ENCODE assay signal across 27 cellular contexts in genomic region chr13:82298110-82298509, GRCh38.
"Had no signal": no experiment of that assay in that cellular context is flagged by ENCODE, and none has a peak within 500 bp of the region (broad histone marks: within the 10 kb centered on the region; RNA-seq: fewer than 3 reads in every experiment).

No MANE protein-coding gene starts in this region.

- H3K9ac ChIP-seq: parathyroid adenoma had no signal

- H3K27ac ChIP-seq: dorsolateral prefrontal cortex, epithelial cell of prostate, gastrocnemius medialis, neutrophil, parathyroid adenoma, sigmoid colon, stomach, thyroid gland had no signal

- H3K79me2 ChIP-seq: parathyroid adenoma had no signal

- H3K27ac Mint-ChIP-seq: endodermal cell; memory B cell; natural killer cell treated with Interleukin-12 subunit alpha and Interleukin-12 subunit beta and Interleukin-15 and Interleukin-18, amount 100 ng/mL, for 72 hours; progenitor cell of endocrine pancreas; stimulated activated effector memory CD8-positive, alpha-beta T cell treated with anti-CD3 and anti-CD28 coated beads, Interleukin-12 subunit alpha, Interleukin-12 subunit beta, amount 100 ng/mL, for 72 hours; type B pancreatic cell had no signal

- H3K9me3 Mint-ChIP-seq: type B pancreatic cell had no signal

- H3K4me1 Mint-ChIP-seq: memory B cell; neural crest cell; stimulated activated effector memory CD8-positive, alpha-beta T cell treated with anti-CD3 and anti-CD28 coated beads, Interleukin-12 subunit alpha, Interleukin-12 subunit beta, amount 100 ng/mL, for 72 hours had no signal

- H2AFZ ChIP-seq: parathyroid adenoma had no signal

- H3K9me3 ChIP-seq: gastrocnemius medialis, neutrophil, sigmoid colon, thyroid gland had no signal

- H3K4me1 ChIP-seq: gastrocnemius medialis, parathyroid adenoma, sigmoid colon, stomach, thyroid gland had no signal

- ATAC-seq: esophagus mucosa; gastrocnemius medialis; left lobe of liver; natural killer cell treated with Interleukin-12 subunit alpha and Interleukin-12 subunit beta and Interleukin-15 and Interleukin-18, amount 100 ng/mL, for 72 hours; right cardiac atrium; stimulated activated effector memory CD8-positive, alpha-beta T cell treated with anti-CD3 and anti-CD28 coated beads, Interleukin-12 subunit alpha, Interleukin-12 subunit beta, amount 100 ng/mL, for 72 hours had no signal

- H3K4me3 Mint-ChIP-seq: endodermal cell; memory B cell; natural killer cell treated with Interleukin-12 subunit alpha and Interleukin-12 subunit beta and Interleukin-15 and Interleukin-18, amount 100 ng/mL, for 72 hours; neural crest cell; stimulated activated effector memory CD8-positive, alpha-beta T cell treated with anti-CD3 and anti-CD28 coated beads, Interleukin-12 subunit alpha, Interleukin-12 subunit beta, amount 100 ng/mL, for 72 hours; type B pancreatic cell had no signal

- H3K4me3 ChIP-seq: dorsolateral prefrontal cortex, gastrocnemius medialis, lung, sigmoid colon, stomach, thyroid gland had no signal

- H3K36me3 ChIP-seq: gastrocnemius medialis, neutrophil, sigmoid colon, stomach, thyroid gland had no signal

- H3K27me3 ChIP-seq: dorsolateral prefrontal cortex, gastrocnemius medialis, neutrophil, sigmoid colon, stomach, thyroid gland had no signal

- H3K36me3 Mint-ChIP-seq: memory B cell; natural killer cell treated with Interleukin-12 subunit alpha and Interleukin-12 subunit beta and Interleukin-15 and Interleukin-18, amount 100 ng/mL, for 72 hours; stimulated activated effector memory CD8-positive, alpha-beta T cell treated with anti-CD3 and anti-CD28 coated beads, Interleukin-12 subunit alpha, Interleukin-12 subunit beta, amount 100 ng/mL, for 72 hours; type B pancreatic cell had no signal

- DNase-seq: effector CD4-positive, alpha-beta T cell; endodermal cell; foreskin fibroblast; gastrocnemius medialis; head of caudate nucleus; kidney; right cardiac atrium; sigmoid colon; stimulated activated CD4-positive, alpha-beta T cell treated with anti-CD3 and anti-CD28 coated beads, Interleukin-2, amount 100 ng/mL, for 24 hours; stimulated activated CD4-positive, alpha-beta T cell treated with anti-CD3 and anti-CD28 coated beads, Interleukin-4, amount 100 ng/mL, for 24 hours; stimulated activated naive CD4-positive, alpha-beta T cell treated with Interleukin-2 at 50 U/mL for 16 hours; stomach; thyroid gland had no signal

- H3K27me3 Mint-ChIP-seq: memory B cell; natural killer cell treated with Interleukin-12 subunit alpha and Interleukin-12 subunit beta and Interleukin-15 and Interleukin-18, amount 100 ng/mL, for 72 hours; progenitor cell of endocrine pancreas; type B pancreatic cell had no signal

- FAIRE-seq: colon had no signal
